In genomic region chr10:116035406-116035805, GRCh38 we compare ENCODE assay signal across 1 cellular context.
TF ChIP-seq lines count a peak whose summit lies in the region.
"Not testable (repeated sequence)": the region's sequence is repeated elsewhere in the genome, so short reads cannot be mapped to it uniquely, and the experiment has no call there.

No MANE protein-coding gene starts in this region.

- H3K27ac ChIP-seq in HEK293 (ENCODE audit: extremely low read depth, low read depth, low read length): not testable (repeated sequence)

- POLR2A ChIA-PET in HEK293 (lab: Yijun Ruan, JAX): not testable (repeated sequence)

- not testable (repeated sequence) for H3K4me1 ChIP-seq in HEK293 (ENCODE audit: control insufficient read depth, insufficient read depth, low read length)

- not testable (repeated sequence) for H3K4me3 ChIP-seq in HEK293 (ENCODE audit: low read depth, low read length)

- CTCF ChIA-PET in HEK293 (lab: Yijun Ruan, JAX): not testable (repeated sequence)

- not testable (repeated sequence) for H3K9me3 ChIP-seq in HEK293 (ENCODE audit: control insufficient read depth, insufficient read depth, low read depth, low read length)

- TF ChIP-seq CTCF in HEK293 (tag by site-specific recombination; IDR thresholded peaks at IDR 0.05): not testable (repeated sequence)

- H3K36me3 ChIP-seq in HEK293 (ENCODE audit: control insufficient read depth in 2 of 2, insufficient read depth in 1 of 2, low read length in 2 of 2): not testable (repeated sequence)

TF ChIP-seq in HEK293, 187 proteins besides CTCF, POLR2A, EP300 and RAD21:
- TF ChIP-seq SCRT2 (tag by site-specific recombination; IDR thresholded peaks at IDR 0.05) (peak; percentile 80), SCRT1 (tag by site-specific recombination; IDR thresholded peaks at IDR 0.05; ENCODE audit: borderline replicate concordance) (peak; percentile 61; the same call in 1 of the 2 replicates)
